In the genomic region with DNA sequence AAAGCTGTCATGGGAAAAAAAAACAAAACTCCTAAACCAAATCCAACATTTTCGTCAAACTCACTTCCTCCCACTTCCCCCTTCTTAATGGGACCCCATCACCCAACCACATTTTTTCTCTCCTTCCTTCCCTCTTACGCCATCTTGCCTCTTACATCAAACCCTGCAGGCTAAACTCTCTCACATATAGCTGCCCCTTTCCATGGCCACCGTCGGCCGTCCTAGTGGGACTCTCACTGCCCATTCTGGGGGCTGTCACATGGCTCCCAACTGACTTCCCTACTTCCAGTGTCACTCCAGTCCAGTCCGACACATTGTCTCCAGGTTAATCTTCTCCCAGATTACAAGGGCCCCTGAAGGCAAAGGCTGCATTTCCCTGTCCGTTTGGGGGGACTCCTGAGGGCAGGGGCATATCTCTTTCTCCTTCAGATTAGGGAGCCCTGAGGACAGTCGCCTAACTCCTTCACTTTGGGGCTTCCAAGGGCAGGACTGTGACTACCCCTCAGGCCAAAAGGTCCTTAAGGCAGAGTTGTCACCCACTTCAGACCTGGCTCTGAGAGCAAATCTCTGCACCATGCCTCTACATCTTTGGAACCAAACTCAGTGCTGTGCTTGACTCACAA, we compare ENCODE assay signal across 8 cellular contexts. TPM values are rescaled to one million over a fixed set of nuclear protein-coding genes. Genes with fewer than 3 reads are reported as not detected.
DNase-seq lines count a peak whose midpoint lies in the region; ATAC-seq, FAIRE-seq and TF ChIP-seq lines count a peak whose summit lies in the region.

No MANE protein-coding gene starts in this region.

- TF ChIP-seq EP300 in GM12878 (IDR thresholded peaks at IDR 0.05; ENCODE audit: borderline replicate concordance in 1 of 2, control insufficient read depth in 1 of 2, low read depth in 2 of 2, low read length in 2 of 2), result no peak

- SMC1A ChIA-PET in GM12878 (lab: Charles Lee; ENCODE audit: uncharacterized antibody, unreplicated experiment), result interaction anchor here (1.5 to 3.0 kb wide), 3 partner anchors 11 to 18 kb away, joined by 5 to 40 read pairs (median 5); a partner anchor contains a TSS

- intact Hi-C loops in GM12878 (cut with micrococcal nuclease; ENCODE audit: unreplicated experiment), result no loop called here

- H3K4me1 ChIP-seq in GM12878 (ENCODE audit: control insufficient read depth, insufficient read depth, low read length) (peaks cover 14% of the 10 kb centered on the region), muscle layer of colon (ENCODE audit: insufficient read depth, low read length) (peaks cover 8% of the 10 kb centered on the region)

- H3K9me3 ChIP-seq in GM12878 (replicated peaks; ENCODE audit: control insufficient read depth, insufficient read depth, low read length), result no peaks in the 10 kb centered on the region
- no peaks in the 10 kb centered on the region for H3K9me3 ChIP-seq in muscle layer of colon (ENCODE audit: low read length)

- DNase-seq in Jurkat, Clone E6-1 (ENCODE audit: low read depth, low spot score), result no peak
- DNase-seq in GM12878 (ENCODE audit: low read depth, low spot score) (no peak), OCI-M2 (lab: John Stamatoyannopoulos, UW; ENCODE audit: unreplicated experiment) (no peak), SHP77 treated with DMSO at 0.1 percent for 48 hours (lab: John Stamatoyannopoulos, UW) (no peak)
- DNase-seq in central memory CD4-positive, alpha-beta T cell, result no peak

- peaks cover 4% of the 10 kb centered on the region for H3K79me2 ChIP-seq in GM12878 (ENCODE audit: control insufficient read depth, insufficient read depth, low read length)

- H3K36me3 ChIP-seq in GM12878 (ENCODE audit: control insufficient read depth in 2 of 2, insufficient read depth in 2 of 2, low read length in 1 of 2) (no peaks in the 10 kb centered on the region; a peak in 1 of 4 replicates), muscle layer of colon (ENCODE audit: insufficient read depth, low read length) (no peaks in the 10 kb centered on the region)

- H3K9ac ChIP-seq in GM12878 (ENCODE audit: control insufficient read depth, insufficient read depth, low read length), result peak overlapping the region; percentile 70
- no peak overlapping the region for H3K9ac ChIP-seq in muscle layer of colon (ENCODE audit: low read length)

- no peak for TF ChIP-seq RAD21 in GM12878 (IDR thresholded peaks at IDR 0.05; ENCODE audit: insufficient read depth, low read depth, low read length)

- TSS peak; percentile 90 for BruUV-seq in GM12878 (replicated peaks; lab: Mats Ljungman, UMichigan)

- H3K27ac ChIP-seq in GM12878 (ENCODE audit: control insufficient read depth, insufficient read depth), result peak overlapping the region; percentile 15; the same call in 1 of the 2 replicates
- H3K27ac ChIP-seq in muscle layer of colon (ENCODE audit: low read depth, low read length), result no peak overlapping the region

- WGBS in GM12878 (ENCODE audit: insufficient coverage, insufficient replicate concordance, low lambda C conversion rate, missing lambda C conversion rate), result 2% methylated on average over 8 of the region's 8 CpGs

- H3K4me2 ChIP-seq in GM12878 (ENCODE audit: control insufficient read depth, insufficient read depth), result peak overlapping the region; percentile 93

- RAD21 ChIA-PET in GM12878 (lab: Charles Lee; ENCODE audit: unreplicated experiment), result interaction anchor here (1.3 to 3.2 kb wide), 3 partner anchors 13 to 20 kb away, joined by 6 to 18 read pairs (median 6); a partner anchor contains a TSS

- no peaks in the 10 kb centered on the region for H3K27me3 ChIP-seq in GM12878 (replicated peaks in 1 of 2; ENCODE audit: control insufficient read depth in 2 of 2, insufficient read depth in 2 of 2, low read length in 1 of 2)
- H3K27me3 ChIP-seq in muscle layer of colon (ENCODE audit: control insufficient read depth in 1 of 2, insufficient read depth in 2 of 2, low read length in 2 of 2), result no peaks in the 10 kb centered on the region

- CTCF ChIA-PET in GM12878 (lab: Yijun Ruan, JAX), result interaction anchor here (4.8 kb wide), 1 partner anchor 20 kb away, joined by 34 read pairs; no protein-coding TSS in a partner anchor

- ATAC-seq in GM18858 (IDR thresholded peaks at IDR 0.05; ENCODE audit: unreplicated experiment) (peak; percentile 10), GM12878 (no peak; the same call in 2 of the 3 replicates), GM21737 (IDR thresholded peaks at IDR 0.05; ENCODE audit: unreplicated experiment) (no peak)

- no peak for TF ChIP-seq CTCF in GM12878 (IDR thresholded peaks at IDR 0.05 in 2 of 3, conservative IDR thresholded peaks at IDR 0.05 in 1 of 3; ENCODE audit: control insufficient read depth in 2 of 3, extremely low read depth in 1 of 3, insufficient read depth in 1 of 3, low read depth in 3 of 3, low read length in 3 of 3)

- POLR2A ChIA-PET in GM12878 (lab: Charles Lee), result interaction anchor here (4.3 to 5.6 kb wide), 2 partner anchors 11 to 17 kb away, joined by 30 to 58 read pairs; a partner anchor contains a TSS

- H2AFZ ChIP-seq in GM12878 (ENCODE audit: control insufficient read depth, low read depth, low read length), result peak overlapping the region; percentile 93; the same call in 1 of the 2 replicates

- no peak for FAIRE-seq in GM12878 (lab: Jason Lieb, UNC)

- in situ Hi-C loops in GM12878 (cut with MboI), result no loop called here

- no peaks in the 10 kb centered on the region for H4K20me1 ChIP-seq in GM12878 (ENCODE audit: control insufficient read depth, insufficient read depth)

- TF ChIP-seq POLR2A in GM12878 (IDR thresholded peaks at IDR 0.05; ENCODE audit: low read depth, low read length), result no peak

- peak overlapping the region; percentile 92 for H3K4me3 ChIP-seq in Jurkat, Clone E6-1 (ENCODE audit: low read length)
- H3K4me3 ChIP-seq in GM12878 (peak overlapping the region; percentile 92), muscle layer of colon (ENCODE audit: low read depth in 1 of 2, low read length in 2 of 2) (peak overlapping the region; percentile 76 to 80)

RNA-seq across cellular contexts. Expression of a gene that starts 0.7 kb away (rescaled TPM):
- polyA plus RNA-seq in Jurkat, Clone E6-1 (2012; ENCODE audit: insufficient read depth, insufficient read length), result 23.2 TPM
- 18.9 and 19.6 TPM in 2 replicates for total RNA-seq in GM12878 (2013; cell fraction: nucleolus; rRNA removed)
- total RNA-seq in GM12878 (2014; rRNA removed), result 8.1 and 8.5 TPM in 2 replicates
- 5.7 and 6.2 TPM in 2 replicates for total RNA-seq in GM12878 (2014; rRNA removed; fragmentation: Illumina TruSeq; extraction: Trizol)
- 16.8 and 19.3 TPM in 2 replicates for total RNA-seq in GM12878 (2021)
- 5.8 TPM for polyA plus RNA-seq in GM12878 (2011; ENCODE audit: low read depth)
- 7.6 and 10.8 TPM in 2 replicates for polyA plus RNA-seq in GM12878 (2011; rRNA removed)
- polyA plus RNA-seq in GM12878 (2011; cell fraction: cytosol; rRNA removed), result 13.3 and 16.3 TPM in 2 replicates
- 80.9 and 89.2 TPM in 2 replicates for polyA plus RNA-seq in GM12878 (2011; cell fraction: nucleus; rRNA removed)
- 10.6 and 12.1 TPM in 2 replicates for polyA plus RNA-seq in GM12878 (2012)
- polyA plus RNA-seq in GM12878 (2014; fragmentation: Illumina TruSeq; extraction: Trizol), result 3.5 and 8.1 TPM in 2 replicates
- polyA plus RNA-seq in GM12878 (2014; fragmentation: Nextera tagmentation; extraction: Ambion mirVana), result 1 to 10 TPM in 1 of 2 experiments, under 1 TPM in 1; 0.32 to 1.2 TPM
- polyA plus RNA-seq in GM12878 (2014; rRNA removed), result 24.3 and 26.5 TPM in 2 replicates
- polyA plus RNA-seq in GM12878 (2016; fragmentation: Nextera tagmentation; extraction: Ambion mirVana), result 10 to 100 TPM; 27.7 to 34.4 TPM
- polyA minus RNA-seq in GM12878 (2011; rRNA and poly(A)+ RNA removed), result 7.2 and 7.5 TPM in 2 replicates
- 3.2 and 3.9 TPM in 2 replicates for polyA minus RNA-seq in GM12878 (2011; cell fraction: cytosol; rRNA and poly(A)+ RNA removed)
- polyA minus RNA-seq in GM12878 (2011; cell fraction: nucleus; rRNA and poly(A)+ RNA removed), result 11.2 and 14.9 TPM in 2 replicates

RNA-seq across cellular contexts. Expression of a gene that starts 12.0 kb away (rescaled TPM):
- polyA plus RNA-seq in Jurkat, Clone E6-1 (2012; ENCODE audit: insufficient read depth, insufficient read length), result 38.8 TPM
- total RNA-seq in GM12878 (2013; cell fraction: nucleolus; rRNA removed), result 30.6 and 34.5 TPM in 2 replicates
- total RNA-seq in GM12878 (2014; rRNA removed) (237 and 262 TPM in 2 replicates), GM12878 (2014; rRNA removed; fragmentation: Illumina TruSeq; extraction: Trizol) (637 and 673 TPM in 2 replicates), GM12878 (2021) (291 and 301 TPM in 2 replicates)
- polyA plus RNA-seq in GM12878 (2011; ENCODE audit: low read depth), result 736 TPM
- polyA plus RNA-seq in GM12878 (2011; rRNA removed) (453 and 508 TPM in 2 replicates), GM12878 (2014; fragmentation: Illumina TruSeq; extraction: Trizol) (882 and 1,118 TPM in 2 replicates), GM12878 (2014; fragmentation: Nextera tagmentation; extraction: Ambion mirVana) (1,000 to 10,000 TPM; 2,664 to 2,736 TPM), GM12878 (2014; rRNA removed) (488 and 610 TPM in 2 replicates), GM12878 (2016; fragmentation: Nextera tagmentation; extraction: Ambion mirVana) (100 to 1,000 TPM; 382 to 390 TPM)
- polyA plus RNA-seq in GM12878 (2011; cell fraction: cytosol; rRNA removed), result 356 and 918 TPM in 2 replicates
- 146 and 442 TPM in 2 replicates for polyA plus RNA-seq in GM12878 (2011; cell fraction: nucleus; rRNA removed)
- polyA plus RNA-seq in GM12878 (2012), result 451 and 734 TPM in 2 replicates
- polyA minus RNA-seq in GM12878 (2011; rRNA and poly(A)+ RNA removed), result 113 and 183 TPM in 2 replicates
- 30.9 and 34.6 TPM in 2 replicates for polyA minus RNA-seq in GM12878 (2011; cell fraction: cytosol; rRNA and poly(A)+ RNA removed)
- 33.2 and 36.3 TPM in 2 replicates for polyA minus RNA-seq in GM12878 (2011; cell fraction: nucleus; rRNA and poly(A)+ RNA removed)

RNA-seq across cellular contexts. Expression of a gene that starts 25.9 kb away (rescaled TPM):
- 237 TPM for polyA plus RNA-seq in Jurkat, Clone E6-1 (2012; ENCODE audit: insufficient read depth, insufficient read length)
- 9.0 and 9.9 TPM in 2 replicates for total RNA-seq in GM12878 (2013; cell fraction: nucleolus; rRNA removed)
- total RNA-seq in GM12878 (2014; rRNA removed) (42.6 and 52.9 TPM in 2 replicates), GM12878 (2014; rRNA removed; fragmentation: Illumina TruSeq; extraction: Trizol) (45.9 and 46.9 TPM in 2 replicates), GM12878 (2021) (111 and 116 TPM in 2 replicates)
- polyA plus RNA-seq in GM12878 (2011; ENCODE audit: low read depth), result 29.9 TPM
- polyA plus RNA-seq in GM12878 (2011; rRNA removed) (26.3 and 39.7 TPM in 2 replicates), GM12878 (2014; fragmentation: Illumina TruSeq; extraction: Trizol) (95.2 and 135 TPM in 2 replicates), GM12878 (2014; fragmentation: Nextera tagmentation; extraction: Ambion mirVana) (100 to 1,000 TPM; 121 to 129 TPM), GM12878 (2014; rRNA removed) (42.3 and 57.1 TPM in 2 replicates), GM12878 (2016; fragmentation: Nextera tagmentation; extraction: Ambion mirVana) (100 to 1,000 TPM; 344 to 390 TPM)
- 57.0 and 59.2 TPM in 2 replicates for polyA plus RNA-seq in GM12878 (2011; cell fraction: cytosol; rRNA removed)
- 25.2 and 28.2 TPM in 2 replicates for polyA plus RNA-seq in GM12878 (2011; cell fraction: nucleus; rRNA removed)
- 86.2 and 109 TPM in 2 replicates for polyA plus RNA-seq in GM12878 (2012)
- polyA minus RNA-seq in GM12878 (2011; rRNA and poly(A)+ RNA removed), result 52.7 and 67.7 TPM in 2 replicates
- polyA minus RNA-seq in GM12878 (2011; cell fraction: cytosol; rRNA and poly(A)+ RNA removed), result 38.8 and 41.6 TPM in 2 replicates
- 19.5 and 27.3 TPM in 2 replicates for polyA minus RNA-seq in GM12878 (2011; cell fraction: nucleus; rRNA and poly(A)+ RNA removed)

RNA-seq across cellular contexts. Expression of a gene that starts 48.2 kb away (rescaled TPM):
- 3.7 TPM for polyA plus RNA-seq in Jurkat, Clone E6-1 (2012; ENCODE audit: insufficient read depth, insufficient read length)
- 0.21 TPM in 1 of 2 replicates, not detected in the other for total RNA-seq in GM12878 (2013; cell fraction: nucleolus; rRNA removed)
- total RNA-seq in GM12878 (2014; rRNA removed) (0.06 TPM in 1 of 2 replicates, not detected in the other), GM12878 (2014; rRNA removed; fragmentation: Illumina TruSeq; extraction: Trizol) (not detected in 2 replicates), GM12878 (2021) (0.03 TPM in 1 of 2 replicates, not detected in the other)
- not detected for polyA plus RNA-seq in GM12878 (2011; ENCODE audit: low read depth)
- polyA plus RNA-seq in GM12878 (2011; rRNA removed) (0.16 and 0.30 TPM in 2 replicates), GM12878 (2014; fragmentation: Illumina TruSeq; extraction: Trizol) (not detected in 2 replicates), GM12878 (2014; fragmentation: Nextera tagmentation; extraction: Ambion mirVana) (not detected), GM12878 (2014; rRNA removed) (0.04 and 0.25 TPM in 2 replicates), GM12878 (2016; fragmentation: Nextera tagmentation; extraction: Ambion mirVana) (1 to 10 TPM in 1 of 2 experiments, under 1 TPM in 1; 0.50 to 1.2 TPM)
- polyA plus RNA-seq in GM12878 (2011; cell fraction: cytosol; rRNA removed), result 0.21 and 0.62 TPM in 2 replicates
- polyA plus RNA-seq in GM12878 (2011; cell fraction: nucleus; rRNA removed), result 0.20 and 0.48 TPM in 2 replicates
- polyA plus RNA-seq in GM12878 (2012), result 0.09 TPM in 1 of 2 replicates, not detected in the other
- polyA minus RNA-seq in GM12878 (2011; rRNA and poly(A)+ RNA removed), result not detected in 2 replicates
- polyA minus RNA-seq in GM12878 (2011; cell fraction: cytosol; rRNA and poly(A)+ RNA removed), result not detected in 2 replicates
- polyA minus RNA-seq in GM12878 (2011; cell fraction: nucleus; rRNA and poly(A)+ RNA removed), result not detected in 2 replicates
